ENCODE assay signal across 24 cellular contexts in the genomic region with DNA sequence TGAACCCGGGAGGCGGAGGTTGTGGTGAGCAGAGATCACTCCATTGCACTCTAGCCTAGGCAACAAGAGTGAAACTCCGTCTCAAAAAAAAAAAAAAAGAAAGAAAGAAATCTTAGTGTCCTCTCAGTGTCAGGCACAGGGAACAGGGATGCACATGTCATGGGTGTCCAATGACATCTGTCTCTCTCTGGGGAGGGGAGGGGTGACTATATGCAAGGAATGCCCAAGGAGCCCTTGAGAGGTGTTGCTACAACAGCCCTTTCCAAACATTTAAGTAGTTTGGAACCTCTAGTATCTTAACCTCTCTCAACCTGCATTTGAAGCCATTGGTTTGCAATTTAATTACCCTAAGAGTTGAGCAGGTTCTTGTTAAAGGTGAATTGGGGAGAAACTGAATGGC. TPM values are rescaled to one million over a fixed set of nuclear protein-coding genes. Genes with fewer than 3 reads are reported as not detected.
A peak's percentile ranks its signal among the peaks of the same experiment; 100 is the strongest.
DNase-seq lines count a peak whose midpoint lies in the region; ATAC-seq and TF ChIP-seq lines count a peak whose summit lies in the region.
"Had no signal": no experiment of that assay in that cellular context is flagged by ENCODE, and none has a peak within 500 bp of the region (broad histone marks: within the 10 kb centered on the region; RNA-seq: fewer than 3 reads in every experiment).

No MANE protein-coding gene starts in this region.

- TF ChIP-seq CTCF in MM.1S (IDR thresholded peaks at IDR 0.05; ENCODE audit: low read length): no peak
- no peak for TF ChIP-seq CTCF in parathyroid adenoma (IDR thresholded peaks at IDR 0.05)

- H3K4me3 Mint-ChIP-seq in stimulated activated naive CD8-positive, alpha-beta T cell treated with anti-CD3 and anti-CD28 coated beads, Interleukin-15, amount 100 ng/mL, for 72 hours: no peak overlapping the region
- H3K4me3 Mint-ChIP-seq: activated CD4-positive, alpha-beta T cell treated with anti-CD3 and anti-CD28 coated beads for 36 hours; brain; neural crest cell had no signal

- no peaks in the 10 kb centered on the region for H3K4me1 Mint-ChIP-seq in stimulated activated naive CD8-positive, alpha-beta T cell treated with anti-CD3 and anti-CD28 coated beads, Interleukin-15, amount 100 ng/mL, for 72 hours

- H3K36me3 ChIP-seq in ACC112 (ENCODE audit: insufficient read depth, low read length) (peaks cover 24% of the 10 kb centered on the region), MM.1S (replicated peaks; ENCODE audit: insufficient read depth, low read length) (0 out of 2 replicates have a peak, but pooled peaks cover 6% of the 10 kb centered on the region), parathyroid adenoma (ENCODE audit: control insufficient read depth, insufficient read depth, low read length) (no peaks in the 10 kb centered on the region), H7 (replicated peaks; ENCODE audit: control insufficient read depth, insufficient read depth, low read length) (peaks cover 18% of the 10 kb centered on the region)
- H3K36me3 ChIP-seq: prostate gland had no signal

- 91% methylated on average over 3 of the region's 3 CpGs for WGBS in right cardiac atrium

- no peak overlapping the region for H3K27ac Mint-ChIP-seq in stimulated activated naive CD8-positive, alpha-beta T cell treated with anti-CD3 and anti-CD28 coated beads, Interleukin-15, amount 100 ng/mL, for 72 hours
- H3K27ac Mint-ChIP-seq: activated CD4-positive, alpha-beta T cell treated with anti-CD3 and anti-CD28 coated beads for 36 hours; brain had no signal

- no peaks in the 10 kb centered on the region for H3K9me3 Mint-ChIP-seq in stimulated activated naive CD8-positive, alpha-beta T cell treated with anti-CD3 and anti-CD28 coated beads, Interleukin-15, amount 100 ng/mL, for 72 hours

- H3K4me3 ChIP-seq in ACC112 (ENCODE audit: low read depth, low read length) (no peak overlapping the region), MM.1S (ENCODE audit: low read length) (no peak overlapping the region), right cardiac atrium (ENCODE audit: low read length) (no peak overlapping the region), parathyroid adenoma (ENCODE audit: low read depth, low read length) (no peak overlapping the region), H7 (ENCODE audit: insufficient read depth, low read depth, low read length) (no peak overlapping the region)
- H3K4me3 ChIP-seq: prostate gland, SK-N-MC had no signal

- H2AFZ ChIP-seq in ACC112 (ENCODE audit: low read length, unreplicated experiment): no peak overlapping the region
- no peak overlapping the region for H2AFZ ChIP-seq in MM.1S (ENCODE audit: low read length)
- no peak overlapping the region for H2AFZ ChIP-seq in parathyroid adenoma

- H3K9me3 ChIP-seq in MM.1S (replicated peaks; ENCODE audit: insufficient read depth, low read length) (no peaks in the 10 kb centered on the region), right cardiac atrium (ENCODE audit: control insufficient read depth, low read length) (no peaks in the 10 kb centered on the region), parathyroid adenoma (ENCODE audit: control insufficient read depth, low read length) (no peaks in the 10 kb centered on the region)
- H3K9me3 ChIP-seq: prostate gland had no signal

- H4K20me1 ChIP-seq in MM.1S (ENCODE audit: insufficient read depth, low read length): no peaks in the 10 kb centered on the region

- DNase-seq in MM.1S (no peak), right cardiac atrium (no peak), GM19238 (ENCODE audit: insufficient read length, low spot score) (no peak), globus pallidus (ENCODE audit: low spot score) (no peak), H7 (no peak)
- no peak for DNase-seq in stimulated activated naive CD8-positive, alpha-beta T cell treated with anti-CD3 and anti-CD28 coated beads, Interleukin-15, amount 100 ng/mL, for 72 hours
- DNase-seq: activated CD4-positive, alpha-beta T cell treated with anti-CD3 and anti-CD28 coated beads for 36 hours; activated CD8-positive, alpha-beta memory T cell treated with anti-CD3 and anti-CD28 coated beads for 24 hours; activated gamma-delta T cell; activated T-cell treated with anti-CD3 and anti-CD28 coated beads, Interleukin-2, amount 50 U/mL, for 1 hour; C1 segment of cervical spinal cord; Calu3; effector CD4-positive, alpha-beta T cell; foreskin fibroblast; KG1; NCI-H1694 treated with DMSO at 0.1 percent for 48 hours; NCI-H69; T-helper 2 cell had no signal

- ATAC-seq in right cardiac atrium: peak; percentile 18 to 57
- no peak for ATAC-seq in stimulated activated naive CD8-positive, alpha-beta T cell treated with anti-CD3 and anti-CD28 coated beads, Interleukin-15, amount 100 ng/mL, for 72 hours
- ATAC-seq: activated CD4-positive, alpha-beta T cell treated with anti-CD3 and anti-CD28 coated beads for 36 hours had no signal

- intact Hi-C loops in right cardiac atrium (cut with DNase I): no loop called here

- H3K27me3 Mint-ChIP-seq in stimulated activated naive CD8-positive, alpha-beta T cell treated with anti-CD3 and anti-CD28 coated beads, Interleukin-15, amount 100 ng/mL, for 72 hours: peaks cover 19% of the 10 kb centered on the region

- no peaks in the 10 kb centered on the region for H3K9me2 ChIP-seq in MM.1S (replicated peaks; ENCODE audit: insufficient read depth, low read length)

- H3K27ac ChIP-seq in ACC112 (ENCODE audit: low read depth, low read length) (peak overlapping the region; percentile 99), MM.1S (ENCODE audit: low read length) (peak overlapping the region; percentile 14; the same call in 1 of the 2 replicates), right cardiac atrium (ENCODE audit: low read length) (peak overlapping the region; percentile 21), parathyroid adenoma (peak overlapping the region; percentile 85)
- H3K27ac ChIP-seq: prostate gland, SK-N-MC had no signal

- H3K79me2 ChIP-seq in ACC112 (ENCODE audit: control insufficient read depth, insufficient read depth, low read length, unreplicated experiment): peaks cover 4% of the 10 kb centered on the region
- peaks cover 37% of the 10 kb centered on the region for H3K79me2 ChIP-seq in MM.1S (ENCODE audit: low read length)
- peaks cover 3% of the 10 kb centered on the region for H3K79me2 ChIP-seq in parathyroid adenoma

- H3K27me3 ChIP-seq in ACC112 (ENCODE audit: insufficient read depth, low read length) (no peaks in the 10 kb centered on the region), MM.1S (replicated peaks; ENCODE audit: insufficient read depth, low read length) (no peaks in the 10 kb centered on the region), right cardiac atrium (ENCODE audit: control insufficient read depth, insufficient read depth) (no peaks in the 10 kb centered on the region), parathyroid adenoma (ENCODE audit: control insufficient read depth, insufficient read depth, low read length) (no peaks in the 10 kb centered on the region), H7 (ENCODE audit: control insufficient read depth, insufficient read depth, low read length) (no peaks in the 10 kb centered on the region)

- no peak overlapping the region for H3K9ac ChIP-seq in MM.1S (ENCODE audit: low read length)
- no peak overlapping the region for H3K9ac ChIP-seq in parathyroid adenoma

- peaks cover 21% of the 10 kb centered on the region for H3F3A ChIP-seq in MM.1S (ENCODE audit: insufficient read depth, low read length)

- H3K4me2 ChIP-seq in MM.1S (ENCODE audit: low read depth, low read length) (no peak overlapping the region), parathyroid adenoma (ENCODE audit: low read length) (peak overlapping the region; percentile 16)

- peaks cover 26% of the 10 kb centered on the region for H3K4me1 ChIP-seq in ACC112 (ENCODE audit: control insufficient read depth, insufficient read depth, low read length, unreplicated experiment)
- peaks cover 46% of the 10 kb centered on the region for H3K4me1 ChIP-seq in MM.1S (ENCODE audit: low read length)
- H3K4me1 ChIP-seq in right cardiac atrium (ENCODE audit: control insufficient read depth, insufficient read depth, low read length): peaks cover 26% of the 10 kb centered on the region
- H3K4me1 ChIP-seq in parathyroid adenoma: peaks cover 42% of the 10 kb centered on the region
- H3K4me1 ChIP-seq: prostate gland had no signal

RNA-seq across cellular contexts. Expression of gene PDLIM1, which starts 28.9 kb away (rescaled TPM):
- total RNA-seq in right cardiac atrium: 100 to 1,000 TPM; 159 to 227 (median 169) TPM
- 211 TPM for polyA plus RNA-seq in right cardiac atrium
- 31.3 and 32.4 TPM in 2 replicates for total RNA-seq in H7 (2014; rRNA removed; shearing (Covaris generic))

Comparison
In these comparisons a context has a peak if more than half of its experiments do, and no peak if none do; other contexts are left out.
1. H3K27ac ChIP-seq: peak in every context shown above with its lines; median percentile 99 in ACC112; 85 in parathyroid adenoma; 21 in right cardiac atrium; 14 in MM.1S.